ENCODE assay signal across 9 cellular contexts in the genomic region with DNA sequence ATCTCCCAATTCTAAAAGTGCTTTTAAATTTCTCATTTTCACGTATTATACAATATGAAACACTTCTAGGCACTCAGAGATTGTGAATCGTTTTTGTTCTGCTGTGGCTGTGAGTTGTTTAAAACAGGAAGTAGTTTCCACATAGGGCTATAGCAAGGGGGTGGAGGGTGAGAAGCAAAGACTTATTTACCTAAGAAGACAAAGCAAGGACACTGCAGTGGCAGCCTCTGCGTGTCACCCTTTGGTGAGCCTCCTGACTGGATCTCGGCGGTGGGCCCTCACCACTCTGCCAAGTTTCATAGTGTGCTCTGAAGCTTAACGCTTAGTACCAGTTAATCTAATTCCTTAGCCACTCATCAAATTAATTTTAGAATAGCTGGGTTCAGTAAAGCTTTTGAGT. TPM values are rescaled to one million over a fixed set of nuclear protein-coding genes. Genes with fewer than 3 reads are reported as not detected.
A peak's percentile ranks its signal among the peaks of the same experiment; 100 is the strongest.
DNase-seq lines count a peak whose midpoint lies in the region; ATAC-seq and TF ChIP-seq lines count a peak whose summit lies in the region.
"Had no signal": no experiment of that assay in that cellular context is flagged by ENCODE, and none has a peak within 500 bp of the region (broad histone marks: within the 10 kb centered on the region; RNA-seq: fewer than 3 reads in every experiment).

No MANE protein-coding gene starts in this region.

- no peaks in the 10 kb centered on the region for H3K79me2 ChIP-seq in OCI-LY7 (ENCODE audit: insufficient read depth, low read depth, low read length)

- H3K4me1 ChIP-seq in OCI-LY7 (ENCODE audit: insufficient read depth, low read length, poor library complexity, severe bottlenecking) = peaks cover 31% of the 10 kb centered on the region

- POLR2A ChIA-PET in OCI-LY7 (lab: Charles Lee) = interaction anchor here (0.6 to 0.8 kb wide), 4 partner anchors 11 to 723 kb away, joined by 3 to 4 read pairs (median 3); no protein-coding TSS in a partner anchor

- peaks cover 2% of the 10 kb centered on the region for H3K27me3 Mint-ChIP-seq in activated naive CD4-positive, alpha-beta T cell treated with anti-CD3 and anti-CD28 coated beads, Interleukin-2, amount 50 U/mL, for 24 hours
- H3K27me3 Mint-ChIP-seq in stimulated activated naive B cell treated with anti-CD40 and anti-IgM and Interleukin-4, amounts not matched to agents 10 μg/mL and 1 μg/mL and 100 μg/mL, for 72 hours = peaks cover 33% of the 10 kb centered on the region in 2 donors

- H3K36me3 Mint-ChIP-seq in activated naive CD4-positive, alpha-beta T cell treated with anti-CD3 and anti-CD28 coated beads, Interleukin-2, amount 50 U/mL, for 24 hours = no peaks in the 10 kb centered on the region
- H3K36me3 Mint-ChIP-seq in stimulated activated naive B cell treated with anti-CD40 and anti-IgM and Interleukin-4, amounts not matched to agents 10 μg/mL and 1 μg/mL and 100 μg/mL, for 72 hours = no peaks in the 10 kb centered on the region

- H2AFZ ChIP-seq in OCI-LY7 (ENCODE audit: low read length) = peak overlapping the region; percentile 78; the same call in 1 of the 2 replicates

- peak overlapping the region; percentile 30 for H3K27ac ChIP-seq in OCI-LY7 (ENCODE audit: low read depth, low read length, poor library complexity, severe bottlenecking)

- CTCF ChIA-PET in OCI-LY7 (lab: Charles Lee; ENCODE audit: unreplicated experiment) = no interaction called here

- intact Hi-C loops in OCI-LY7 (cut with micrococcal nuclease; ENCODE audit: unreplicated experiment) = no loop called here

- no peak overlapping the region for H3K4me3 Mint-ChIP-seq in activated naive CD4-positive, alpha-beta T cell treated with anti-CD3 and anti-CD28 coated beads, Interleukin-2, amount 50 U/mL, for 24 hours
- H3K4me3 Mint-ChIP-seq in stimulated activated naive B cell treated with anti-CD40 and anti-IgM and Interleukin-4, amounts not matched to agents 10 μg/mL and 1 μg/mL and 100 μg/mL, for 72 hours = no peak overlapping the region

- ATAC-seq in HG03045 (IDR thresholded peaks at IDR 0.05; ENCODE audit: unreplicated experiment) = peak; percentile 89
- peak; percentile 66 to 69 for ATAC-seq in stimulated activated naive B cell treated with anti-CD40 and anti-IgM and Interleukin-4, amounts not matched to agents 10 μg/mL and 1 μg/mL and 100 μg/mL, for 72 hours (replicated peaks)

- H3K9me3 Mint-ChIP-seq in activated naive CD4-positive, alpha-beta T cell treated with anti-CD3 and anti-CD28 coated beads, Interleukin-2, amount 50 U/mL, for 24 hours = no peaks in the 10 kb centered on the region
- H3K9me3 Mint-ChIP-seq in stimulated activated naive B cell treated with anti-CD40 and anti-IgM and Interleukin-4, amounts not matched to agents 10 μg/mL and 1 μg/mL and 100 μg/mL, for 72 hours = no peaks in the 10 kb centered on the region

- H3K9me2 ChIP-seq in OCI-LY7 (ENCODE audit: insufficient read depth, low read length) = no peaks in the 10 kb centered on the region

- no peaks in the 10 kb centered on the region for H3K36me3 ChIP-seq in OCI-LY7 (ENCODE audit: insufficient read depth, low read length)

- peaks cover 9% of the 10 kb centered on the region for H3K4me1 Mint-ChIP-seq in activated naive CD4-positive, alpha-beta T cell treated with anti-CD3 and anti-CD28 coated beads, Interleukin-2, amount 50 U/mL, for 24 hours
- H3K4me1 Mint-ChIP-seq in stimulated activated naive B cell treated with anti-CD40 and anti-IgM and Interleukin-4, amounts not matched to agents 10 μg/mL and 1 μg/mL and 100 μg/mL, for 72 hours = peaks cover 2 to 11% of the 10 kb centered on the region in 2 donors

- peak overlapping the region; percentile 46 for H3K4me2 ChIP-seq in OCI-LY7 (ENCODE audit: low read length)

- BruUV-seq in OCI-LY7 (replicated peaks; lab: Mats Ljungman, UMichigan) = no TSS peak

- no peak for TF ChIP-seq CTCF in OCI-LY7 (conservative IDR thresholded peaks at IDR 0.05; ENCODE audit: low read length)
- no peak for TF ChIP-seq CTCF in foreskin fibroblast (IDR thresholded peaks at IDR 0.05; ENCODE audit: low read depth, low read length)

- peak overlapping the region; percentile 32 for H3K27ac Mint-ChIP-seq in activated naive CD4-positive, alpha-beta T cell treated with anti-CD3 and anti-CD28 coated beads, Interleukin-2, amount 50 U/mL, for 24 hours
- H3K27ac Mint-ChIP-seq in stimulated activated naive B cell treated with anti-CD40 and anti-IgM and Interleukin-4, amounts not matched to agents 10 μg/mL and 1 μg/mL and 100 μg/mL, for 72 hours = no peak overlapping the region

- no peaks in the 10 kb centered on the region for H3K9me3 ChIP-seq in OCI-LY7 (ENCODE audit: low read length)

- H3K4me3 ChIP-seq in OCI-LY7 (ENCODE audit: low read depth, low read length, poor library complexity, severe bottlenecking) (no peak overlapping the region), foreskin fibroblast (ENCODE audit: low read depth in 1 of 2, low read length in 2 of 2) (no peak overlapping the region)

- DNase-seq in activated naive CD4-positive, alpha-beta T cell (lab: John Stamatoyannopoulos, UW) = no peak
- peak; percentile 66 for DNase-seq in OCI-LY7 (ENCODE audit: low spot score)
- DNase-seq in stimulated activated naive B cell treated with anti-CD40 and anti-IgM and Interleukin-4, amounts not matched to agents 10 μg/mL and 1 μg/mL and 100 μg/mL, for 72 hours = no peak
- no peak for DNase-seq in iPS-NIHi7 (ENCODE audit: extremely low spot score)
- no peak for DNase-seq in activated CD4-positive, alpha-beta T cell treated with anti-CD3 and anti-CD28 coated beads, Interleukin-2, amount 50 U/mL, for 1 hour
- DNase-seq in foreskin fibroblast = no peak
- DNase-seq: SHP77 treated with DMSO at 0.1 percent for 48 hours had no signal

- H4K20me1 ChIP-seq in OCI-LY7 (ENCODE audit: insufficient read depth, low read length) = no peaks in the 10 kb centered on the region

RNA-seq across cellular contexts. Expression of gene TNFSF13B, which starts 56.8 kb away (rescaled TPM):
- 0.41 TPM in 1 of 2 replicates, not detected in the other for total RNA-seq in OCI-LY7 (2014; rRNA removed; shearing (Covaris generic))
- total RNA-seq in OCI-LY7 (2022) = not detected in 2 replicates
